In genomic region chr22:17155941-17156340, GRCh38 we compare ENCODE assay signal across 1 cellular context.
TF ChIP-seq lines count a peak whose summit lies in the region.

No MANE protein-coding gene starts in this region.

TF ChIP-seq in K562, 482 proteins besides CTCF, POLR2A, EP300 and RAD21 (continued from another document and continues in another):
- TF ChIP-seq PCBP2 (IDR thresholded peaks at IDR 0.05; ENCODE audit: low read depth, low read length, poor library complexity, severe bottlenecking) (no peak), ETS2 (tag; IDR thresholded peaks at IDR 0.05; ENCODE audit: borderline replicate concordance, poor library complexity, severe bottlenecking) (no peak), BCLAF1 (IDR thresholded peaks at IDR 0.05; ENCODE audit: borderline replicate concordance in 1 of 2, control insufficient read depth in 1 of 2, low read depth in 2 of 2, low read length in 1 of 2) (no peak), ZNF717 (CRISPR knock-in tag; IDR thresholded peaks at IDR 0.05) (no peak), ZBTB11 (CRISPR knock-in tag; IDR thresholded peaks at IDR 0.05) (no peak), LEF1 (IDR thresholded peaks at IDR 0.05) (0 out of 2 replicates have a peak, but pooled peaks have one; percentile 34), KAT7 (CRISPR knock-in tag; IDR thresholded peaks at IDR 0.05; ENCODE audit: borderline replicate concordance) (no peak), SREBF1 (IDR thresholded peaks at IDR 0.05; ENCODE audit: borderline replicate concordance, low read depth, low read length) (no peak), KDM1A (IDR thresholded peaks at IDR 0.05) (peak; percentile 67 to 71; a peak in 3 of 4 replicates), TAL1 (IDR thresholded peaks at IDR 0.05) (peak; percentile 58; the same call in 1 of the 2 replicates), SRSF7 (optimal IDR thresholded peaks at IDR 0.05; ENCODE audit: low read depth, low read length) (no peak), IRF1 (CRISPR knock-in tag; IDR thresholded peaks at IDR 0.05; ENCODE audit: borderline replicate concordance) (no peak), CUX1 (CRISPR knock-in tag; IDR thresholded peaks at IDR 0.05) (no peak), CTBP1 (IDR thresholded peaks at IDR 0.05; ENCODE audit: borderline replicate concordance) (0 out of 2 replicates have a peak, but pooled peaks have one; percentile 42), ZBTB9 (CRISPR knock-in tag; IDR thresholded peaks at IDR 0.05) (no peak), ZNF217 (CRISPR knock-in tag; IDR thresholded peaks at IDR 0.05) (no peak), ZNF318 (IDR thresholded peaks at IDR 0.05; ENCODE audit: borderline replicate concordance in 1 of 2, low read depth in 1 of 2) (no peak), SOX6 (IDR thresholded peaks at IDR 0.05) (peak; percentile 90), SMARCE1 (IDR thresholded peaks at IDR 0.05) (peak; percentile 72; the same call in 1 of the 2 replicates), RNF2 (IDR thresholded peaks at IDR 0.05) (no peak), MEIS2 (IDR thresholded peaks at IDR 0.05; ENCODE audit: partially characterized antibody) (peak; percentile 89), PBX2 (CRISPR knock-in tag; IDR thresholded peaks at IDR 0.05; ENCODE audit: low read depth) (no peak), PBX2 (tag; conservative IDR thresholded peaks at IDR 0.05; ENCODE audit: low read depth) (peak; percentile 67), ZZZ3 (IDR thresholded peaks at IDR 0.05) (no peak), CBFA2T3 (IDR thresholded peaks at IDR 0.05) (peak; percentile 87), ZNF586 (CRISPR knock-in tag; conservative IDR thresholded peaks at IDR 0.05) (no peak), ZBTB8A (IDR thresholded peaks at IDR 0.05; ENCODE audit: partially characterized antibody) (no peak), HDAC2 (IDR thresholded peaks at IDR 0.05) (0 out of 2 replicates have a peak, but pooled peaks have one; percentile 51), CHCHD3 (CRISPR knock-in tag; IDR thresholded peaks at IDR 0.05) (no peak), KLF16 (IDR thresholded peaks at IDR 0.05) (0 out of 2 replicates have a peak, but pooled peaks have one; percentile 39), NFYB (IDR thresholded peaks at IDR 0.05; ENCODE audit: extremely low read depth, insufficient read length) (no peak)
